Comparison of ENCODE assay signal across 13 cellular contexts in the genomic region with DNA sequence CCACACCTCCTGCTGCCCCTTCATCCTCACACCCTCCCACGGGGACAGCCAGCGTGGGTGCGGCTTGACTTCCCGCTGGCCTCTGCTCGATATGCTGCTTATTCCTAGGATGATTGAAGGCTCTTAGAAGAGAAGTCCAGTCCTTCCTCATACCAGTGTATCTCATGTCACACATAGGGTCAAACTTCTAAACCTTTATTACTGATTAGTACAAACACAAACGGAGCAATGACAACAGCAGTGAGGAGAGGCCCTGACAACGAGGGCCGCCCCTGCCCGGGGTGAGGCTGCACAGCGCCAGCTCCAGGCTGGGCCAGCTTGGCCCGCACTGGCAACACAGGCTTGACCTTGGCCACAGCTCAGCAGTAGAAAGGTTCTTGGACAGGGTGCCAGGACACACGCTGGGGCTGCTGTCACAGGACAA. TPM values are rescaled to one million over a fixed set of nuclear protein-coding genes. Genes with fewer than 3 reads are reported as not detected.
DNase-seq lines count a peak whose midpoint lies in the region; ATAC-seq and TF ChIP-seq lines count a peak whose summit lies in the region.
"Had no signal": no experiment of that assay in that cellular context is flagged by ENCODE, and none has a peak within 500 bp of the region (broad histone marks: within the 10 kb centered on the region; RNA-seq: fewer than 3 reads in every experiment).

No MANE protein-coding gene starts in this region.

- DNase-seq in breast epithelium (ENCODE audit: low spot score in 2 of 2) (no peak), MCF 10A (ENCODE audit: unreplicated experiment) (no peak), mucosa of gallbladder (ENCODE audit: low spot score) (peak; percentile 70), upper lobe of left lung (no peak), HEK293T (ENCODE audit: extremely low spot score) (no peak), NCI-H345 treated with DMSO at 0.1 percent for 48 hours (lab: John Stamatoyannopoulos, UW; ENCODE audit: unreplicated experiment) (no peak), middle frontal gyrus (ENCODE audit: extremely low spot score, low spot score) (no peak)
- DNase-seq: activated CD8-positive, alpha-beta memory T cell treated with anti-CD3 and anti-CD28 coated beads for 24 hours; effector CD8-positive, alpha-beta T cell; NCI-H1417 treated with DMSO at 0.1 percent for 48 hours had no signal

- H3K36me3 Mint-ChIP-seq in MCF 10A (ENCODE audit: insufficient read depth, unreplicated experiment): peaks cover 57% of the 10 kb centered on the region

- TF ChIP-seq EP300 in upper lobe of left lung (IDR thresholded peaks at IDR 0.05): no peak

- H3K4me1 Mint-ChIP-seq in MCF 10A (ENCODE audit: insufficient read depth, unreplicated experiment): peaks cover 17% of the 10 kb centered on the region

- TF ChIP-seq CTCF in breast epithelium (IDR thresholded peaks at IDR 0.05) (no peak), MCF 10A (IDR thresholded peaks at IDR 0.05; ENCODE audit: unreplicated experiment) (no peak), upper lobe of left lung (IDR thresholded peaks at IDR 0.05) (no peak)

- CTCF ChIA-PET in MCF 10A (lab: Yijun Ruan, JAX) (interaction anchor here (1.6 to 4.8 kb wide), 3 partner anchors 9 to 86 kb away, joined by 6 to 48 read pairs (median 7); no protein-coding TSS in a partner anchor), HEK293T (lab: Yijun Ruan, JAX) (interaction anchor here (5.1 kb wide), 1 partner anchor 9 kb away, joined by 37 read pairs; no protein-coding TSS in a partner anchor)

- no peaks in the 10 kb centered on the region for H3K9me3 Mint-ChIP-seq in MCF 10A (ENCODE audit: unreplicated experiment)

- H3K36me3 ChIP-seq in breast epithelium: no peaks in the 10 kb centered on the region
- peaks cover 14 to 67% (median 51%) of the 10 kb centered on the region in 4 donors for H3K36me3 ChIP-seq in upper lobe of left lung

- intact Hi-C loops in breast epithelium (cut with DNase I; ENCODE audit: low total_unique reads): no loop called here
- intact Hi-C loops in MCF 10A (cut with micrococcal nuclease): loop anchor here (5.0 kb wide), 2 partner anchors 143 to 333 kb away; no protein-coding TSS in a partner anchor

- H3K9me3 ChIP-seq in breast epithelium (no peaks in the 10 kb centered on the region), upper lobe of left lung (no peaks in the 10 kb centered on the region)

- no TSS peak for BruUV-seq in MCF 10A (replicated peaks; lab: Mats Ljungman, UMichigan)

- ATAC-seq in upper lobe of left lung (ENCODE audit: low FRiP score in 2 of 2): no peak
- ATAC-seq: sciatic nerve had no signal

- H3K27me3 Mint-ChIP-seq in MCF 10A (ENCODE audit: insufficient read depth, unreplicated experiment): no peaks in the 10 kb centered on the region

- no peak for TF ChIP-seq POLR2A in breast epithelium (IDR thresholded peaks at IDR 0.05)
- no peak for TF ChIP-seq POLR2A in upper lobe of left lung (IDR thresholded peaks at IDR 0.05)

- H3K27me3 ChIP-seq in breast epithelium: no peaks in the 10 kb centered on the region
- H3K27me3 ChIP-seq in upper lobe of left lung: no peaks in the 10 kb centered on the region

- WGBS in upper lobe of left lung, 2 donors: 75 to 76% methylated on average over 12 of the region's 12 CpGs

- H3K27ac Mint-ChIP-seq in MCF 10A (ENCODE audit: low read depth, unreplicated experiment): no peak overlapping the region

- H3K4me3 ChIP-seq in breast epithelium (no peak overlapping the region), upper lobe of left lung (no peak overlapping the region)

- POLR2A ChIA-PET in MCF 10A (lab: Yijun Ruan, JAX) (interaction anchor here (4.7 kb wide), 1 partner anchor 16 kb away, joined by 66 read pairs; no protein-coding TSS in a partner anchor), HEK293T (lab: Yijun Ruan, JAX) (interaction anchor here (1.7 kb wide), 1 partner anchor 29 kb away, joined by 4 read pairs; the partner anchor contains the start of gene SEMA4B)

- H3K27ac ChIP-seq in breast epithelium (peak overlapping the region; percentile 55 to 65), cingulate gyrus (ENCODE audit: low read depth, low read length) (peak overlapping the region; percentile 39), upper lobe of left lung (peak overlapping the region in 3 of 4 donors; percentile 42 to 97 (median 84))

- H3K4me3 Mint-ChIP-seq in MCF 10A (ENCODE audit: unreplicated experiment): no peak overlapping the region

- H3K4me1 ChIP-seq in breast epithelium (peaks cover 0 to 6% of the 10 kb centered on the region in 2 donors), upper lobe of left lung (peaks cover 28 to 49% (median 43%) of the 10 kb centered on the region in 4 donors)

TF ChIP-seq in HEK293T, 16 proteins besides CTCF, POLR2A, EP300 and RAD21:
- TF ChIP-seq ZNF384 (IDR thresholded peaks at IDR 0.05) (no peak), SUZ12 (IDR thresholded peaks at IDR 0.05) (no peak), ELF4 (IDR thresholded peaks at IDR 0.05) (no peak)

RNA-seq across cellular contexts. Expression of gene CIB1, which starts 3.7 kb away (rescaled TPM):
- 10 to 100 TPM; 30.2 to 61.3 (median 49.5) TPM for total RNA-seq in breast epithelium
- total RNA-seq in MCF 10A (2022): 45.6 and 50.5 TPM in 2 replicates
- 106 TPM for total RNA-seq in mucosa of gallbladder
- total RNA-seq in upper lobe of left lung: 10 to 100 TPM; 40.9 to 89.6 (median 75.5) TPM

RNA-seq across cellular contexts. Expression of gene GDPGP1, which starts 3.9 kb away (rescaled TPM):
- total RNA-seq in breast epithelium: 1 to 10 TPM; 3.4 to 9.4 (median 7.5) TPM
- total RNA-seq in MCF 10A (2022): 3.4 and 6.6 TPM in 2 replicates
- total RNA-seq in mucosa of gallbladder: 12.6 TPM
- 10 to 100 TPM in 3 of 6 donors, 1 to 10 TPM in 3; 7.2 to 27.2 (median 10.3) TPM for total RNA-seq in upper lobe of left lung

RNA-seq across cellular contexts. Expression of gene TTLL13, which starts 19.3 kb away (rescaled TPM):
- under 1 TPM in 1 of 3 donors, not detected in 2; 0.15 TPM for total RNA-seq in breast epithelium
- 0.47 TPM in 1 of 2 replicates, not detected in the other for total RNA-seq in MCF 10A (2022)
- 0.32 TPM for total RNA-seq in mucosa of gallbladder
- total RNA-seq in upper lobe of left lung: under 1 TPM in 3 of 6 donors, not detected in 3; 0.39 to 0.89 (median 0.49) TPM
- total RNA-seq: RPMI7951 had no signal

RNA-seq across cellular contexts. Expression of gene SEMA4B, which starts 29.0 kb away (rescaled TPM):
- total RNA-seq in breast epithelium (10 to 100 TPM in 2 of 3 donors, 1 to 10 TPM in 1; 6.6 to 72.8 (median 56.9) TPM), MCF 10A (2022) (38.6 and 46.4 TPM in 2 replicates), mucosa of gallbladder (79.7 TPM), upper lobe of left lung (10 to 100 TPM; 47.6 to 81.3 (median 55.9) TPM)

RNA-seq across cellular contexts. Expression of gene NGRN, which starts 35.4 kb away (rescaled TPM):
- total RNA-seq in breast epithelium: 10 to 100 TPM; 67.7 to 99.1 (median 87.2) TPM
- 70.5 and 77.0 TPM in 2 replicates for total RNA-seq in MCF 10A (2022)
- total RNA-seq in mucosa of gallbladder: 91.8 TPM
- total RNA-seq in upper lobe of left lung: 10 to 100 TPM; 35.6 to 74.2 (median 62.6) TPM
